Comparison of ENCODE assay signal across 1 cellular context in the genomic region with DNA sequence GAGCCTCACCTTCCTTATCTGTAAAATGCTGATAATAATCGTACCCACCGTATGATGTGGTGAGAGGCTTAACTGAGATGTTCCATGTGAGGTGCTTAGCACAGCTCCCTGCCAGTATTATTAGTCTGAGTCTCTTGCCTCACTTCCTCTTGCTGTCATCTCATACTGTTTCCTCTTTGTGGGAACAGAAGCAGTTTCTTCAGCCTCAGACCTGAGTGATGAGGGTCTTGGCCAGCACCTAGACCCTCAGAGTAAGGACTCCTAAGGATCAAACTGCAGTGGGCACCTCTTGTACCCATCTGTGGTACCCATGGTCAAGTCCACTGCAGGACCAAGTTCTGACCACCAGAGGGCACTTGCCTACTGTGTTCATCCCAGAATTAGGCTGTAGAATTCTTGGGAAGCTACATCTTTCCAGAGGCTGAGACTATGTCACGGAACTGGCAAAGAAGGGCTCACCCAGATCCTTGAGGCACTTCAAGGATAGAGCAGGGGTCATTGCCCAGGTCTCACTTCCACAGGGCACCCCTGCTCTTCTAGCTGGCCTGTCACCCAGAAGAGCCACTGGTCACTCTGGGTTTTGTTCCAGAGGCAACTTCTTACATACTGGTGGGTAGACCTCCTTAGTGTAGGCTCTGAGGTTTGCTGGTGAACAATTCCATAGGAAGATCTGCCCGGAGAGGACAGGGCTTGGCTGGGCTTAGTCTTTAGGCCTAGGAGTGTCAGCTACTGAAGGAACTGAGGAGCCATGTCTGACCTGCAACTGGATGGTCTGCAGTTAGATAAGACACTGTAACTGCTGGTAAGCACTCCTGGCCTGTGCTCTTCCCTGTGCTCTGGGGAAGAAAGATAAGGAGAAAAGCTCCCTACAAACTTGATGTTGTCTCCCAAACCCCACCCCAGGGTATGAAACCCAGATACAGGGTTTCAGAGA.
TF ChIP-seq lines count a peak whose summit lies in the region.

No MANE protein-coding gene starts in this region.

TF ChIP-seq in K562, 482 proteins besides CTCF, POLR2A, EP300 and RAD21 (continues in another document):
- TF ChIP-seq KLF1 (tag; IDR thresholded peaks at IDR 0.05) (no peak), FOXP1 (CRISPR knock-in tag; IDR thresholded peaks at IDR 0.05) (no peak), CTBP1 (IDR thresholded peaks at IDR 0.05; ENCODE audit: borderline replicate concordance) (peak; percentile 89; the same call in 1 of the 2 replicates), ARID1B (IDR thresholded peaks at IDR 0.05) (peak; percentile 96), NFE2L1 (tag; IDR thresholded peaks at IDR 0.05; ENCODE audit: borderline replicate concordance, low read depth) (no peak), ZBED1 (IDR thresholded peaks at IDR 0.05) (no peak), SMARCC2 (IDR thresholded peaks at IDR 0.05; ENCODE audit: low read depth) (peak; percentile 60; the same call in 1 of the 2 replicates), SMARCE1 (IDR thresholded peaks at IDR 0.05) (peak; percentile 87), ZNF41 (CRISPR knock-in tag; conservative IDR thresholded peaks at IDR 0.05) (no peak), NEUROD1 (IDR thresholded peaks at IDR 0.05; ENCODE audit: borderline replicate concordance, low read depth, low read length, partially characterized antibody) (peak; percentile 54), ZC3H4 (CRISPR knock-in tag; IDR thresholded peaks at IDR 0.05; ENCODE audit: borderline replicate concordance) (no peak), CCNT2 (IDR thresholded peaks at IDR 0.05; ENCODE audit: borderline replicate concordance, extremely low read depth, insufficient read length, low read depth, low read length) (peak; percentile 72), ZNF445 (CRISPR knock-in tag; IDR thresholded peaks at IDR 0.05; ENCODE audit: low read depth) (no peak), GATA2 (CRISPR knock-in tag; IDR thresholded peaks at IDR 0.05) (peak; percentile 88), MAFK (IDR thresholded peaks at IDR 0.05; ENCODE audit: low read length) (no peak), RBBP5 (IDR thresholded peaks at IDR 0.05; ENCODE audit: borderline replicate concordance, insufficient read depth, low read length, poor library complexity, severe bottlenecking) (peak; percentile 55), STAT5B (CRISPR knock-in tag; IDR thresholded peaks at IDR 0.05) (no peak), EZH2 (IDR thresholded peaks at IDR 0.05; ENCODE audit: borderline replicate concordance, low read depth, low read length) (no peak), NCOR1 (IDR thresholded peaks at IDR 0.05) (peak; percentile 91), NR2C1 (IDR thresholded peaks at IDR 0.05) (no peak), NR2C1 (tag; IDR thresholded peaks at IDR 0.05) (0 out of 2 replicates have a peak, but pooled peaks have one; percentile 3), RNF2 (IDR thresholded peaks at IDR 0.05) (peak; percentile 47; the same call in 1 of the 2 replicates), CREM (IDR thresholded peaks at IDR 0.05; ENCODE audit: low read depth) (peak; percentile 49; the same call in 1 of the 2 replicates), TCF3 (CRISPR knock-in tag; IDR thresholded peaks at IDR 0.05) (peak; percentile 97), CC2D1A (IDR thresholded peaks at IDR 0.05) (peak; percentile 46; the same call in 1 of the 2 replicates), TEAD4 (IDR thresholded peaks at IDR 0.05; ENCODE audit: low read length) (peak; percentile 91), TEAD4 (CRISPR knock-in tag; IDR thresholded peaks at IDR 0.05; ENCODE audit: borderline replicate concordance) (no peak), HDAC1 (IDR thresholded peaks at IDR 0.05) (peak in 1 of 2 experiments; percentile 63; a peak in 2 of 4 replicates), FOXM1 (IDR thresholded peaks at IDR 0.05; ENCODE audit: low read depth) (peak; percentile 64; the same call in 1 of the 2 replicates), FOXM1 (CRISPR knock-in tag; IDR thresholded peaks at IDR 0.05; ENCODE audit: low read depth) (no peak), POLR3G (IDR thresholded peaks at IDR 0.05; ENCODE audit: extremely low read depth, insufficient read length, insufficient replicate concordance) (no peak), LEF1 (IDR thresholded peaks at IDR 0.05) (peak; percentile 76), SOX6 (IDR thresholded peaks at IDR 0.05) (peak; percentile 79; the same call in 1 of the 2 replicates), HDAC8 (tag; IDR thresholded peaks at IDR 0.05) (no peak), NFRKB (IDR thresholded peaks at IDR 0.05; ENCODE audit: low read depth) (no peak), TARDBP (IDR thresholded peaks at IDR 0.05) (no peak), ZNF583 (CRISPR knock-in tag; IDR thresholded peaks at IDR 0.05) (0 out of 2 replicates have a peak, but pooled peaks have one; percentile 12), KLF6 (CRISPR knock-in tag; IDR thresholded peaks at IDR 0.05; ENCODE audit: borderline replicate concordance) (0 out of 2 replicates have a peak, but pooled peaks have one; percentile 25), TEAD1 (CRISPR knock-in tag; IDR thresholded peaks at IDR 0.05) (no peak), STAG1 (CRISPR knock-in tag; IDR thresholded peaks at IDR 0.05; ENCODE audit: borderline replicate concordance) (peak; percentile 42; the same call in 1 of the 2 replicates), ZNF232 (CRISPR knock-in tag; IDR thresholded peaks at IDR 0.05) (no peak), HDAC3 (IDR thresholded peaks at IDR 0.05; ENCODE audit: borderline replicate concordance, partially characterized antibody) (peak; percentile 50)
- TF ChIP-seq, protein P1, sequence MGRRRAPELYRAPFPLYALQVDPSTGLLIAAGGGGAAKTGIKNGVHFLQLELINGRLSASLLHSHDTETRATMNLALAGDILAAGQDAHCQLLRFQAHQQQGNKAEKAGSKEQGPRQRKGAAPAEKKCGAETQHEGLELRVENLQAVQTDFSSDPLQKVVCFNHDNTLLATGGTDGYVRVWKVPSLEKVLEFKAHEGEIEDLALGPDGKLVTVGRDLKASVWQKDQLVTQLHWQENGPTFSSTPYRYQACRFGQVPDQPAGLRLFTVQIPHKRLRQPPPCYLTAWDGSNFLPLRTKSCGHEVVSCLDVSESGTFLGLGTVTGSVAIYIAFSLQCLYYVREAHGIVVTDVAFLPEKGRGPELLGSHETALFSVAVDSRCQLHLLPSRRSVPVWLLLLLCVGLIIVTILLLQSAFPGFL (CRISPR knock-in tag; IDR thresholded peaks at IDR 0.05) = no peak
- TF ChIP-seq, protein P2, sequence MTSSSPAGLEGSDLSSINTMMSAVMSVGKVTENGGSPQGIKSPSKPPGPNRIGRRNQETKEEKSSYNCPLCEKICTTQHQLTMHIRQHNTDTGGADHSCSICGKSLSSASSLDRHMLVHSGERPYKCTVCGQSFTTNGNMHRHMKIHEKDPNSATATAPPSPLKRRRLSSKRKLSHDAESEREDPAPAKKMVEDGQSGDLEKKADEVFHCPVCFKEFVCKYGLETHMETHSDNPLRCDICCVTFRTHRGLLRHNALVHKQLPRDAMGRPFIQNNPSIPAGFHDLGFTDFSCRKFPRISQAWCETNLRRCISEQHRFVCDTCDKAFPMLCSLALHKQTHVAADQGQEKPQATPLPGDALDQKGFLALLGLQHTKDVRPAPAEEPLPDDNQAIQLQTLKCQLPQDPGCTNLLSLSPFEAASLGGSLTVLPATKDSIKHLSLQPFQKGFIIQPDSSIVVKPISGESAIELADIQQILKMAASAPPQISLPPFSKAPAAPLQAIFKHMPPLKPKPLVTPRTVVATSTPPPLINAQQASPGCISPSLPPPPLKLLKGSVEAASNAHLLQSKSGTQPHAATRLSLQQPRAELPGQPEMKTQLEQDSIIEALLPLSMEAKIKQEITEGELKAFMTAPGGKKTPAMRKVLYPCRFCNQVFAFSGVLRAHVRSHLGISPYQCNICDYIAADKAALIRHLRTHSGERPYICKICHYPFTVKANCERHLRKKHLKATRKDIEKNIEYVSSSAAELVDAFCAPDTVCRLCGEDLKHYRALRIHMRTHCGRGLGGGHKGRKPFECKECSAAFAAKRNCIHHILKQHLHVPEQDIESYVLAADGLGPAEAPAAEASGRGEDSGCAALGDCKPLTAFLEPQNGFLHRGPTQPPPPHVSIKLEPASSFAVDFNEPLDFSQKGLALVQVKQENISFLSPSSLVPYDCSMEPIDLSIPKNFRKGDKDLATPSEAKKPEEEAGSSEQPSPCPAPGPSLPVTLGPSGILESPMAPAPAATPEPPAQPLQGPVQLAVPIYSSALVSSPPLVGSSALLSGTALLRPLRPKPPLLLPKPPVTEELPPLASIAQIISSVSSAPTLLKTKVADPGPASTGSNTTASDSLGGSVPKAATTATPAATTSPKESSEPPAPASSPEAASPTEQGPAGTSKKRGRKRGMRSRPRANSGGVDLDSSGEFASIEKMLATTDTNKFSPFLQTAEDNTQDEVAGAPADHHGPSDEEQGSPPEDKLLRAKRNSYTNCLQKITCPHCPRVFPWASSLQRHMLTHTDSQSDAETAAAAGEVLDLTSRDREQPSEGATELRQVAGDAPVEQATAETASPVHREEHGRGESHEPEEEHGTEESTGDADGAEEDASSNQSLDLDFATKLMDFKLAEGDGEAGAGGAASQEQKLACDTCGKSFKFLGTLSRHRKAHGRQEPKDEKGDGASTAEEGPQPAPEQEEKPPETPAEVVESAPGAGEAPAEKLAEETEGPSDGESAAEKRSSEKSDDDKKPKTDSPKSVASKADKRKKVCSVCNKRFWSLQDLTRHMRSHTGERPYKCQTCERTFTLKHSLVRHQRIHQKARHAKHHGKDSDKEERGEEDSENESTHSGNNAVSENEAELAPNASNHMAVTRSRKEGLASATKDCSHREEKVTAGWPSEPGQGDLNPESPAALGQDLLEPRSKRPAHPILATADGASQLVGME (CRISPR knock-in tag; IDR thresholded peaks at IDR 0.05) = no peak
- TF ChIP-seq, protein P3, sequence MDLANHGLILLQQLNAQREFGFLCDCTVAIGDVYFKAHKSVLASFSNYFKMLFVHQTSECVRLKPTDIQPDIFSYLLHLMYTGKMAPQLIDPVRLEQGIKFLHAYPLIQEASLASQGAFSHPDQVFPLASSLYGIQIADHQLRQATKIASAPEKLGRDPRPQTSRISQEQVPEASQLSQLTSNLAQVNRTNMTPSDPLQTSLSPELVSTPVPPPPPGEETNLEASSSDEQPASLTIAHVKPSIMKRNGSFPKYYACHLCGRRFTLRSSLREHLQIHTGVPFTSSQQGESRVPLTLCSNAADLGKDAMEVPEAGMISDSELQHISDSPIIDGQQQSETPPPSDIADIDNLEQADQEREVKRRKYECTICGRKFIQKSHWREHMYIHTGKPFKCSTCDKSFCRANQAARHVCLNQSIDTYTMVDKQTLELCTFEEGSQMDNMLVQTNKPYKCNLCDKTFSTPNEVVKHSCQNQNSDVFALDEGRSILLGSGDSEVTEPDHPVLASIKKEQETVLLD (IDR thresholded peaks at IDR 0.05) = no peak; the same call in 1 of the 2 replicates
- TF ChIP-seq, protein P4, sequence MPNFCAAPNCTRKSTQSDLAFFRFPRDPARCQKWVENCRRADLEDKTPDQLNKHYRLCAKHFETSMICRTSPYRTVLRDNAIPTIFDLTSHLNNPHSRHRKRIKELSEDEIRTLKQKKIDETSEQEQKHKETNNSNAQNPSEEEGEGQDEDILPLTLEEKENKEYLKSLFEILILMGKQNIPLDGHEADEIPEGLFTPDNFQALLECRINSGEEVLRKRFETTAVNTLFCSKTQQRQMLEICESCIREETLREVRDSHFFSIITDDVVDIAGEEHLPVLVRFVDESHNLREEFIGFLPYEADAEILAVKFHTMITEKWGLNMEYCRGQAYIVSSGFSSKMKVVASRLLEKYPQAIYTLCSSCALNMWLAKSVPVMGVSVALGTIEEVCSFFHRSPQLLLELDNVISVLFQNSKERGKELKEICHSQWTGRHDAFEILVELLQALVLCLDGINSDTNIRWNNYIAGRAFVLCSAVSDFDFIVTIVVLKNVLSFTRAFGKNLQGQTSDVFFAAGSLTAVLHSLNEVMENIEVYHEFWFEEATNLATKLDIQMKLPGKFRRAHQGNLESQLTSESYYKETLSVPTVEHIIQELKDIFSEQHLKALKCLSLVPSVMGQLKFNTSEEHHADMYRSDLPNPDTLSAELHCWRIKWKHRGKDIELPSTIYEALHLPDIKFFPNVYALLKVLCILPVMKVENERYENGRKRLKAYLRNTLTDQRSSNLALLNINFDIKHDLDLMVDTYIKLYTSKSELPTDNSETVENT (CRISPR knock-in tag; IDR thresholded peaks at IDR 0.05) = no peak
- TF ChIP-seq, protein P5, sequence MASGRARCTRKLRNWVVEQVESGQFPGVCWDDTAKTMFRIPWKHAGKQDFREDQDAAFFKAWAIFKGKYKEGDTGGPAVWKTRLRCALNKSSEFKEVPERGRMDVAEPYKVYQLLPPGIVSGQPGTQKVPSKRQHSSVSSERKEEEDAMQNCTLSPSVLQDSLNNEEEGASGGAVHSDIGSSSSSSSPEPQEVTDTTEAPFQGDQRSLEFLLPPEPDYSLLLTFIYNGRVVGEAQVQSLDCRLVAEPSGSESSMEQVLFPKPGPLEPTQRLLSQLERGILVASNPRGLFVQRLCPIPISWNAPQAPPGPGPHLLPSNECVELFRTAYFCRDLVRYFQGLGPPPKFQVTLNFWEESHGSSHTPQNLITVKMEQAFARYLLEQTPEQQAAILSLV (tag; IDR thresholded peaks at IDR 0.05) = no peak
- TF ChIP-seq, protein P6, sequence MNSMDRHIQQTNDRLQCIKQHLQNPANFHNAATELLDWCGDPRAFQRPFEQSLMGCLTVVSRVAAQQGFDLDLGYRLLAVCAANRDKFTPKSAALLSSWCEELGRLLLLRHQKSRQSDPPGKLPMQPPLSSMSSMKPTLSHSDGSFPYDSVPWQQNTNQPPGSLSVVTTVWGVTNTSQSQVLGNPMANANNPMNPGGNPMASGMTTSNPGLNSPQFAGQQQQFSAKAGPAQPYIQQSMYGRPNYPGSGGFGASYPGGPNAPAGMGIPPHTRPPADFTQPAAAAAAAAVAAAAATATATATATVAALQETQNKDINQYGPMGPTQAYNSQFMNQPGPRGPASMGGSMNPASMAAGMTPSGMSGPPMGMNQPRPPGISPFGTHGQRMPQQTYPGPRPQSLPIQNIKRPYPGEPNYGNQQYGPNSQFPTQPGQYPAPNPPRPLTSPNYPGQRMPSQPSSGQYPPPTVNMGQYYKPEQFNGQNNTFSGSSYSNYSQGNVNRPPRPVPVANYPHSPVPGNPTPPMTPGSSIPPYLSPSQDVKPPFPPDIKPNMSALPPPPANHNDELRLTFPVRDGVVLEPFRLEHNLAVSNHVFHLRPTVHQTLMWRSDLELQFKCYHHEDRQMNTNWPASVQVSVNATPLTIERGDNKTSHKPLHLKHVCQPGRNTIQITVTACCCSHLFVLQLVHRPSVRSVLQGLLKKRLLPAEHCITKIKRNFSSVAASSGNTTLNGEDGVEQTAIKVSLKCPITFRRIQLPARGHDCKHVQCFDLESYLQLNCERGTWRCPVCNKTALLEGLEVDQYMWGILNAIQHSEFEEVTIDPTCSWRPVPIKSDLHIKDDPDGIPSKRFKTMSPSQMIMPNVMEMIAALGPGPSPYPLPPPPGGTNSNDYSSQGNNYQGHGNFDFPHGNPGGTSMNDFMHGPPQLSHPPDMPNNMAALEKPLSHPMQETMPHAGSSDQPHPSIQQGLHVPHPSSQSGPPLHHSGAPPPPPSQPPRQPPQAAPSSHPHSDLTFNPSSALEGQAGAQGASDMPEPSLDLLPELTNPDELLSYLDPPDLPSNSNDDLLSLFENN (IDR thresholded peaks at IDR 0.05; ENCODE audit: low read depth in 2 of 2, low read length in 2 of 2) = peak in 1 of 2 experiments; percentile 83; a peak in 2 of 4 replicates
